ENCODE assay signal across 8 cellular contexts in the genomic region with DNA sequence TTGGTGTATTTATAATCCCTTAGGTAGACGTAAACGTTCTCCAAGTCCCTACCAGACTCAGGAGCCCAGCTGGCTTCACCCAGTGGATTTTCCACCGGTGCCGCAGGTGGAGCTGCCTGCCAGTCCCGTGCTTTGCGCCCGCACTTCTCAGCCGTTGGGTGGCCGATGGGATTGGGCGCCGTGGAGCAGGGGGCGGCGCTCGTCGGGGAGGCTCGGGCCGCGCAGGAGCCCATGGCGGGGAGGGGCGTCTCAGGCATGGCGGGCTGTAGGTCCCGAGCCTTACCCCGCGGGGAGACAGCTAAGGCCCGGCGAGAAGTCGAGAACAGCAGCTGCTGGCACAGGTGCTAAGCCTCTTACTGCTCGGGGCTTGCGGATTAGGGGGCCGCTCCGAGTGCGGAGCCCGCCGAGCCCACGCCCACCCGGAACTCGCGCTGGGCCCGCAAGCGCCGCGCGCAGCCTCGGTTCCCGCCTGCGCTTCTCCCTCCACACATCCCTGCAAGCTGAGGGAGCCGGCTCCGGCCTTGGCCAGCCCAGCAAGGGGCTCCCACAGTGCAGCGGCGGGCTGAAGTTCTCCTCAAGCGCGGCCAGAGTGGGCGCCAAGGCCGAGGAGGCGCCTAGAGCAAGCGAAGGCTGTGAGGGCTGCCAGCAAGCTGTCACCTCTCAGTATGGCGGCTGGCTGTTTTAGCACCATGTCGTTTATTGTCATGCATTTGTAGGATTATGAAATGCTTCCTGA. TPM values are rescaled to one million over a fixed set of nuclear protein-coding genes. Genes with fewer than 3 reads are reported as not detected.
DNase-seq lines count a peak whose midpoint lies in the region; ATAC-seq and TF ChIP-seq lines count a peak whose summit lies in the region.

No MANE protein-coding gene starts in this region.

- H3K4me3 ChIP-seq in AG04450 (ENCODE audit: low read depth, low read length): peak overlapping the region; percentile 76
- H3K4me3 ChIP-seq in right atrium auricular region: peak overlapping the region; percentile 66 to 72
- peak overlapping the region; percentile 83 for H3K4me3 ChIP-seq in rectal smooth muscle tissue (ENCODE audit: low read length)
- H3K4me3 ChIP-seq in vagina: peak overlapping the region; percentile 60 to 86

- H3K4me1 Mint-ChIP-seq in activated naive CD8-positive, alpha-beta T cell treated with anti-CD3 and anti-CD28 coated beads, Interleukin-2, amount 50 U/mL, for 24 hours: peaks cover 37% of the 10 kb centered on the region

- TF ChIP-seq POLR2A in GM19193 (IDR thresholded peaks at IDR 0.05; ENCODE audit: extremely low read depth, insufficient read depth, insufficient read length) (peak; percentile 28), vagina (IDR thresholded peaks at IDR 0.05) (no peak)

- TF ChIP-seq CTCF in AG04450 (IDR thresholded peaks at IDR 0.05; ENCODE audit: low read depth, low read length) (no peak), right atrium auricular region (IDR thresholded peaks at IDR 0.05) (peak in 1 of 2 donors; percentile 21), vagina (IDR thresholded peaks at IDR 0.05) (no peak)

- H3K9me3 ChIP-seq in AG04450 (ENCODE audit: control insufficient read depth, insufficient read depth, low read length) (no peaks in the 10 kb centered on the region; the same call in 1 of the 2 replicates), right atrium auricular region (peaks cover 0 to 8% of the 10 kb centered on the region in 2 donors), vagina (no peaks in the 10 kb centered on the region)

- POLR2A ChIA-PET in AG04450 (lab: Yijun Ruan, JAX): interaction anchor here (0.6 kb wide), 1 partner anchor 9 kb away, joined by 4 read pairs; no protein-coding TSS in a partner anchor

- H3K36me3 Mint-ChIP-seq in activated naive CD8-positive, alpha-beta T cell treated with anti-CD3 and anti-CD28 coated beads, Interleukin-2, amount 50 U/mL, for 24 hours (ENCODE audit: low read depth): peaks cover 9% of the 10 kb centered on the region

- H3K27me3 Mint-ChIP-seq in activated naive CD8-positive, alpha-beta T cell treated with anti-CD3 and anti-CD28 coated beads, Interleukin-2, amount 50 U/mL, for 24 hours: peaks cover 4% of the 10 kb centered on the region

- intact Hi-C loops in vagina (cut with DNase I): loop anchor here (10.0 kb wide), 1 partner anchor 118 kb away; no protein-coding TSS in a partner anchor

- H3K27me3 ChIP-seq in AG04450 (ENCODE audit: control insufficient read depth, insufficient read depth, low read length) (no peaks in the 10 kb centered on the region), right atrium auricular region (no peaks in the 10 kb centered on the region), rectal smooth muscle tissue (ENCODE audit: control insufficient read depth, insufficient read depth, low read length) (no peaks in the 10 kb centered on the region), vagina (no peaks in the 10 kb centered on the region)

- H3K27ac Mint-ChIP-seq in activated naive CD8-positive, alpha-beta T cell treated with anti-CD3 and anti-CD28 coated beads, Interleukin-2, amount 50 U/mL, for 24 hours: peak overlapping the region; percentile 84

- H3K9ac ChIP-seq in rectal smooth muscle tissue (ENCODE audit: low read length): peak overlapping the region; percentile 53

- H3K4me1 ChIP-seq in right atrium auricular region: peaks cover 0 to 6% of the 10 kb centered on the region in 2 donors
- no peaks in the 10 kb centered on the region for H3K4me1 ChIP-seq in rectal smooth muscle tissue (ENCODE audit: control insufficient read depth, insufficient read depth, low read length)
- H3K4me1 ChIP-seq in vagina: peaks cover 23% of the 10 kb centered on the region

- ATAC-seq in activated naive CD8-positive, alpha-beta T cell treated with anti-CD3 and anti-CD28 coated beads, Interleukin-2, amount 50 U/mL, for 24 hours: peak; percentile 63

- peaks cover 10% of the 10 kb centered on the region for H3K9me3 Mint-ChIP-seq in activated naive CD8-positive, alpha-beta T cell treated with anti-CD3 and anti-CD28 coated beads, Interleukin-2, amount 50 U/mL, for 24 hours

- H3K27ac ChIP-seq in AG04450 (ENCODE audit: low read depth, low read length) (no peak overlapping the region), right atrium auricular region (peak overlapping the region; percentile 67 to 82), rectal smooth muscle tissue (ENCODE audit: low read depth, low read length) (peak overlapping the region; percentile 88), vagina (peak overlapping the region; percentile 78)

- DNase-seq in AG04450 (ENCODE audit: low read depth, low spot score) (no peak), LHCN-M2 (ENCODE audit: low read depth) (peak; percentile 32), T follicular helper cell (ENCODE audit: low read depth) (peak; percentile 69), right atrium auricular region (ENCODE audit: low spot score) (no peak), vagina (ENCODE audit: extremely low spot score in 2 of 2) (no peak)
- peak; percentile 76 for DNase-seq in activated naive CD8-positive, alpha-beta T cell treated with anti-CD3 and anti-CD28 coated beads, Interleukin-2, amount 50 U/mL, for 24 hours

- H3K4me3 Mint-ChIP-seq in activated naive CD8-positive, alpha-beta T cell treated with anti-CD3 and anti-CD28 coated beads, Interleukin-2, amount 50 U/mL, for 24 hours: peak overlapping the region; percentile 79

- H3K36me3 ChIP-seq in right atrium auricular region: no peaks in the 10 kb centered on the region
- no peaks in the 10 kb centered on the region for H3K36me3 ChIP-seq in rectal smooth muscle tissue (ENCODE audit: control insufficient read depth, insufficient read depth, low read length)
- no peaks in the 10 kb centered on the region for H3K36me3 ChIP-seq in vagina

- CTCF ChIA-PET in AG04450 (lab: Charles Lee): interaction anchor here (0.9 to 1.0 kb wide), 2 partner anchors 27 to 28 kb away, joined by 3 to 4 read pairs; no protein-coding TSS in a partner anchor

RNA-seq across cellular contexts. Expression of a gene that starts 57.3 kb away (rescaled TPM):
- 62.0 and 73.8 TPM in 2 replicates for polyA plus RNA-seq in AG04450 (2011; rRNA removed)
- polyA minus RNA-seq in AG04450 (2011; rRNA and poly(A)+ RNA removed): 89.7 and 93.0 TPM in 2 replicates
- total RNA-seq in LHCN-M2 (2014; rRNA removed) (64.4 and 71.2 TPM in 2 replicates), right atrium auricular region (10 to 100 TPM; 22.3 to 28.5 TPM), vagina (58.4 TPM)
- polyA plus RNA-seq in LHCN-M2 (2012): 31.3 TPM

Comparison
In these comparisons a context has a peak if more than half of its experiments do, and no peak if none do; other contexts are left out.
1. DNase-seq: peak in LHCN-M2 (single experiment), T follicular helper cell (single experiment) and activated naive CD8-positive, alpha-beta T cell treated with anti-CD3 and anti-CD28 coated beads, Interleukin-2, amount 50 U/mL, for 24 hours (single experiment); none in AG04450 (single experiment), right atrium auricular region (single experiment) and vagina (0 of 2).
2. Peak in every context shown above with its lines, with median percentiles within 50 percentile points of each other: H3K4me3 ChIP-seq.